15 cellular contexts compared by ENCODE assay signal in genomic region chr19:8702350-8702749, GRCh38. TPM values are rescaled to one million over a fixed set of nuclear protein-coding genes. Genes with fewer than 3 reads are reported as not detected.
DNase-seq lines count a peak whose midpoint lies in the region; ATAC-seq and TF ChIP-seq lines count a peak whose summit lies in the region.
"Had no signal": no experiment of that assay in that cellular context is flagged by ENCODE, and none has a peak within 500 bp of the region (broad histone marks: within the 10 kb centered on the region; RNA-seq: fewer than 3 reads in every experiment).

No MANE protein-coding gene starts in this region.

- peak overlapping the region; percentile 51 for H3K4me3 Mint-ChIP-seq in activated CD4-positive, alpha-beta T cell treated with anti-CD3 and anti-CD28 coated beads, Interleukin-2, amount 10 ng/mL, durations not matched to agents 24 days and 14 days
- H3K4me3 Mint-ChIP-seq: neural crest cell had no signal

- H3K9me3 ChIP-seq in upper lobe of right lung = no peaks in the 10 kb centered on the region

- H3K4me3 ChIP-seq in upper lobe of right lung = no peak overlapping the region

- peaks cover 4% of the 10 kb centered on the region for H3K27me3 Mint-ChIP-seq in activated CD4-positive, alpha-beta T cell treated with anti-CD3 and anti-CD28 coated beads, Interleukin-2, amount 10 ng/mL, durations not matched to agents 24 days and 14 days

- no peaks in the 10 kb centered on the region for H3K4me1 ChIP-seq in upper lobe of right lung

- H3K27me3 ChIP-seq in upper lobe of right lung = peaks cover 12% of the 10 kb centered on the region

- H3K27ac Mint-ChIP-seq in activated CD4-positive, alpha-beta T cell treated with anti-CD3 and anti-CD28 coated beads, Interleukin-2, amount 10 ng/mL, durations not matched to agents 24 days and 14 days = peak overlapping the region; percentile 21

- intact Hi-C loops in activated CD4-positive, alpha-beta T cell treated with anti-CD3 and anti-CD28 coated beads, Interleukin-2, amount 10 ng/mL, durations not matched to agents 24 days and 14 days (cut with micrococcal nuclease) = loop anchor here (5.0 kb wide), 1 partner anchor 35 kb away; no protein-coding TSS in a partner anchor
- intact Hi-C loops in upper lobe of right lung (cut with DNase I) = no loop called here

- peaks cover 47% of the 10 kb centered on the region for H3K4me1 Mint-ChIP-seq in activated CD4-positive, alpha-beta T cell treated with anti-CD3 and anti-CD28 coated beads, Interleukin-2, amount 10 ng/mL, durations not matched to agents 24 days and 14 days
- H3K4me1 Mint-ChIP-seq: neural crest cell had no signal

- no peak overlapping the region for H3K27ac ChIP-seq in upper lobe of right lung
- H3K27ac ChIP-seq: epithelial cell of prostate had no signal

- no peaks in the 10 kb centered on the region for H3K36me3 Mint-ChIP-seq in activated CD4-positive, alpha-beta T cell treated with anti-CD3 and anti-CD28 coated beads, Interleukin-2, amount 10 ng/mL, durations not matched to agents 24 days and 14 days (ENCODE audit: low read depth)

- no peak for TF ChIP-seq CTCF in upper lobe of right lung (IDR thresholded peaks at IDR 0.05)

- no peaks in the 10 kb centered on the region for H3K36me3 ChIP-seq in upper lobe of right lung

- H3K9me3 Mint-ChIP-seq in activated CD4-positive, alpha-beta T cell treated with anti-CD3 and anti-CD28 coated beads, Interleukin-2, amount 10 ng/mL, durations not matched to agents 24 days and 14 days = no peaks in the 10 kb centered on the region
- H3K9me3 Mint-ChIP-seq: neural crest cell had no signal

- ATAC-seq in upper lobe of right lung (peak; percentile 81), HG02840 (IDR thresholded peaks at IDR 0.05; ENCODE audit: low FRiP score, unreplicated experiment) (no peak)

- DNase-seq in stimulated activated CD4-positive, alpha-beta T cell treated with anti-CD3 and anti-CD28 coated beads, Interleukin-12 subunit alpha, Interleukin-12 subunit beta, amount 100 ng/mL, for 4 hours = peak; percentile 11
- no peak for DNase-seq in stimulated activated CD4-positive, alpha-beta T cell treated with anti-CD3 and anti-CD28 coated beads, Interleukin-2, amount 100 ng/mL, for 48 hours
- peak; percentile 83 for DNase-seq in activated CD4-positive, alpha-beta T cell treated with anti-CD3 and anti-CD28 coated beads, Interleukin-2, amount 10 ng/mL, durations not matched to agents 24 days and 14 days
- peak; percentile 15 for DNase-seq in ecto neural progenitor cell (ENCODE audit: low spot score)
- DNase-seq in upper lobe of right lung = no peak
- DNase-seq in NCI-H2081 (lab: John Stamatoyannopoulos, UW) = no peak
- DNase-seq in SKM-1 (lab: John Stamatoyannopoulos, UW; ENCODE audit: unreplicated experiment) = no peak
- DNase-seq: islet precursor cell, NCI-H1092, NCI-H748 treated with DMSO at 0.1 percent for 48 hours had no signal

RNA-seq across cellular contexts. Expression of gene ACTL9, which starts 3.8 kb away (rescaled TPM):
- total RNA-seq in activated CD4-positive, alpha-beta T cell treated with anti-CD3 and anti-CD28 coated beads, Interleukin-2, amount 10 ng/mL, durations not matched to agents 24 days and 14 days = not detected in 2 replicates
- not detected for total RNA-seq in upper lobe of right lung
- total RNA-seq: neural crest cell; T-helper 1 cell treated with Interleukin-12 subunit alpha and Interleukin-12 subunit beta and Interleukin-4 antibody, amounts not matched to agents 30 ng/mL and 1 ng/mL, for 36 hours; ureter had no signal

RNA-seq across cellular contexts. Expression of gene OR2Z1, which starts 19.1 kb away (rescaled TPM):
- not detected in 2 replicates for total RNA-seq in activated CD4-positive, alpha-beta T cell treated with anti-CD3 and anti-CD28 coated beads, Interleukin-2, amount 10 ng/mL, durations not matched to agents 24 days and 14 days
- not detected for total RNA-seq in upper lobe of right lung
- total RNA-seq: neural crest cell, ureter had no signal

Comparison
In these comparisons a context has a peak if more than half of its experiments do, and no peak if none do; other contexts are left out.
1. DNase-seq: peak in stimulated activated CD4-positive, alpha-beta T cell treated with anti-CD3 and anti-CD28 coated beads, Interleukin-12 subunit alpha, Interleukin-12 subunit beta, amount 100 ng/mL, for 4 hours (single experiment), activated CD4-positive, alpha-beta T cell treated with anti-CD3 and anti-CD28 coated beads, Interleukin-2, amount 10 ng/mL, durations not matched to agents 24 days and 14 days (single experiment) and ecto neural progenitor cell (single experiment); none in stimulated activated CD4-positive, alpha-beta T cell treated with anti-CD3 and anti-CD28 coated beads, Interleukin-2, amount 100 ng/mL, for 48 hours (0 of 2), upper lobe of right lung (single experiment), NCI-H2081 (0 of 2) and SKM-1 (single experiment).